In genomic region chr15:60678632-60679031, GRCh38 we compare ENCODE assay signal across 19 cellular contexts.
DNase-seq lines count a peak whose midpoint lies in the region; ATAC-seq and TF ChIP-seq lines count a peak whose summit lies in the region.
"Had no signal": no experiment of that assay in that cellular context is flagged by ENCODE, and none has a peak within 500 bp of the region (broad histone marks: within the 10 kb centered on the region; RNA-seq: fewer than 3 reads in every experiment).

No MANE protein-coding gene starts in this region.

- H3K18ac ChIP-seq in IMR-90 (ENCODE audit: low read depth, low read length): no peak overlapping the region

- H2AK5ac ChIP-seq in IMR-90 (ENCODE audit: low read depth, low read length): peak overlapping the region; percentile 45; the same call in 1 of the 2 replicates

- H3K27me3 Mint-ChIP-seq in nephron (ENCODE audit: low read depth): no peaks in the 10 kb centered on the region
- no peaks in the 10 kb centered on the region for H3K27me3 Mint-ChIP-seq in activated CD4-positive, alpha-beta T cell treated with anti-CD3 and anti-CD28 coated beads, Interleukin-2, amount 10 ng/mL, durations not matched to agents 24 days and 14 days
- H3K27me3 Mint-ChIP-seq in immature natural killer cell (ENCODE audit: low read depth in 3 of 3): peaks cover 0 to 1% (median 0%) of the 10 kb centered on the region in 3 donors

- H2AFZ ChIP-seq in IMR-90 (replicated peaks; ENCODE audit: low read length, poor library complexity): no peak overlapping the region

- H3K9me3 ChIP-seq in IMR-90 (ENCODE audit: control insufficient read depth, insufficient read depth, low read length): no peaks in the 10 kb centered on the region
- H3K9me3 ChIP-seq in skeletal muscle satellite cell (replicated peaks; ENCODE audit: low read length): no peaks in the 10 kb centered on the region

- 0 out of 2 replicates have a peak overlapping the region, but pooled peaks have one; percentile 11 for H3K14ac ChIP-seq in IMR-90 (replicated peaks; ENCODE audit: low read depth, low read length)

- no peak for TF ChIP-seq POLR2A in IMR-90 (IDR thresholded peaks at IDR 0.05; ENCODE audit: low read depth, low read length)

- 0 out of 2 replicates have a peak, but pooled peaks cover 4% of the 10 kb centered on the region for H3K9me1 ChIP-seq in IMR-90 (ENCODE audit: insufficient read depth, low read length)

- in situ Hi-C loops in IMR-90 (cut with MboI; ENCODE audit: low sequenced_read_pairs): no loop called here

- no peaks in the 10 kb centered on the region for H4K20me1 ChIP-seq in IMR-90 (ENCODE audit: insufficient read depth, low read length)

- H3K27ac Mint-ChIP-seq in nephron (peak overlapping the region in 2 of 3 experiments; percentile 16 to 36), immature natural killer cell (no peak overlapping the region)
- no peak overlapping the region for H3K27ac Mint-ChIP-seq in activated CD4-positive, alpha-beta T cell treated with anti-CD3 and anti-CD28 coated beads, Interleukin-2, amount 10 ng/mL, durations not matched to agents 24 days and 14 days

- no peak overlapping the region for H3K4me2 ChIP-seq in IMR-90 (ENCODE audit: low read depth, low read length)
- peak overlapping the region; percentile 75 for H3K4me2 ChIP-seq in skeletal muscle satellite cell (ENCODE audit: low read length)
- H3K4me2 ChIP-seq: KMS-11 had no signal

- intact Hi-C loops in IMR-90 (cut with micrococcal nuclease) (no loop called here), cardiac septum (cut with DNase I) (no loop called here)
- intact Hi-C loops in activated CD4-positive, alpha-beta T cell treated with anti-CD3 and anti-CD28 coated beads, Interleukin-2, amount 10 ng/mL, durations not matched to agents 24 days and 14 days (cut with micrococcal nuclease): no loop called here

- ATAC-seq in IMR-90 (ENCODE audit: low read depth): no peak
- ATAC-seq: Right ventricle myocardium inferior had no signal

- no peak overlapping the region for H4K5ac ChIP-seq in IMR-90 (ENCODE audit: low read depth, low read length)

- no peak for TF ChIP-seq RAD21 in IMR-90 (IDR thresholded peaks at IDR 0.05; ENCODE audit: low read length)

- H2BK15ac ChIP-seq in IMR-90 (ENCODE audit: low read depth, low read length): no peak overlapping the region

- H4K91ac ChIP-seq in IMR-90 (ENCODE audit: insufficient read depth, low read depth, low read length): no peak overlapping the region; the same call in 1 of the 2 replicates

- H2AK9ac ChIP-seq in IMR-90 (replicated peaks; ENCODE audit: low read depth, low read length, poor library complexity): no peak overlapping the region

- POLR2A ChIA-PET in IMR-90 (lab: Charles Lee; ENCODE audit: unreplicated experiment): no interaction called here

- H3K4me1 Mint-ChIP-seq in nephron (peaks cover 57% of the 10 kb centered on the region), immature natural killer cell (no peaks in the 10 kb centered on the region)
- H3K4me1 Mint-ChIP-seq in activated CD4-positive, alpha-beta T cell treated with anti-CD3 and anti-CD28 coated beads, Interleukin-2, amount 10 ng/mL, durations not matched to agents 24 days and 14 days: peaks cover 8% of the 10 kb centered on the region

- H3K27ac ChIP-seq in IMR-90 (ENCODE audit: insufficient read depth, low read length): no peak overlapping the region
- H3K27ac ChIP-seq: C4-2B, KMS-11 had no signal

- DNase-seq in IMR-90 (no peak), immature natural killer cell (no peak), cardiac septum (ENCODE audit: low spot score) (no peak), NCI-H446 treated with DMSO at 0.1 percent for 48 hours (lab: John Stamatoyannopoulos, UW) (no peak)
- DNase-seq in activated CD4-positive, alpha-beta T cell treated with anti-CD3 and anti-CD28 coated beads, Interleukin-2, amount 10 ng/mL, durations not matched to agents 24 days and 14 days: no peak
- DNase-seq: ACHN, DMS53, GDM1, GOT3, NCI-H1105, NCI-H2081, NCI-H2171, NCI-H526, OCI-M1 had no signal

- WGBS in IMR-90 (ENCODE audit: extremely low coverage in 2 of 2, insufficient read length in 1 of 2), 2 experiments: 100% methylated on average over 5 of the region's 7 CpGs; no CpG with 5 or more reads in 1 of the 2 experiments

- H3K56ac ChIP-seq in IMR-90 (ENCODE audit: extremely low read depth, insufficient read depth, low read length): no peak overlapping the region

- H3K4me3 ChIP-seq in IMR-90 (ENCODE audit: insufficient read depth, low read depth, low read length) (no peak overlapping the region), skeletal muscle satellite cell (ENCODE audit: low read length) (peak overlapping the region; percentile 34)

- H3K4me3 Mint-ChIP-seq in nephron (no peak overlapping the region), immature natural killer cell (no peak overlapping the region)
- no peak overlapping the region for H3K4me3 Mint-ChIP-seq in activated CD4-positive, alpha-beta T cell treated with anti-CD3 and anti-CD28 coated beads, Interleukin-2, amount 10 ng/mL, durations not matched to agents 24 days and 14 days

- no peak overlapping the region for H2BK5ac ChIP-seq in IMR-90 (ENCODE audit: low read depth, low read length, poor library complexity, severe bottlenecking)

- 0 out of 2 replicates have a peak overlapping the region, but pooled peaks have one; percentile 10 for H2BK20ac ChIP-seq in IMR-90 (ENCODE audit: low read depth, low read length)

- H3K9ac ChIP-seq in IMR-90 (ENCODE audit: low read depth, low read length): no peak overlapping the region
- H3K9ac ChIP-seq in skeletal muscle satellite cell (ENCODE audit: low read depth, low read length): peak overlapping the region; percentile 73
- H3K9ac ChIP-seq: KMS-11 had no signal

- no peak overlapping the region for H3K23ac ChIP-seq in IMR-90 (ENCODE audit: low read depth, low read length)

- H3K4me1 ChIP-seq in IMR-90 (ENCODE audit: control insufficient read depth, insufficient read depth, low read length): peaks cover 7% of the 10 kb centered on the region
- H3K4me1 ChIP-seq in skeletal muscle satellite cell (ENCODE audit: control insufficient read depth, insufficient read depth, low read length): peaks cover 42% of the 10 kb centered on the region

- H3K36me3 Mint-ChIP-seq in nephron (ENCODE audit: low read depth) (peaks cover 5% of the 10 kb centered on the region), immature natural killer cell (peaks cover 0 to 11% (median 0%) of the 10 kb centered on the region in 3 donors)
- no peaks in the 10 kb centered on the region for H3K36me3 Mint-ChIP-seq in activated CD4-positive, alpha-beta T cell treated with anti-CD3 and anti-CD28 coated beads, Interleukin-2, amount 10 ng/mL, durations not matched to agents 24 days and 14 days (ENCODE audit: low read depth)

- CTCF ChIA-PET in IMR-90 (lab: Yijun Ruan, JAX): no interaction called here

- H3K36me3 ChIP-seq in IMR-90 (ENCODE audit: control insufficient read depth, insufficient read depth, low read length) (no peaks in the 10 kb centered on the region), skeletal muscle satellite cell (ENCODE audit: insufficient read depth, low read length) (no peaks in the 10 kb centered on the region)

- H3K4ac ChIP-seq in IMR-90 (ENCODE audit: low read depth, low read length): no peak overlapping the region

- no peak overlapping the region for H4K8ac ChIP-seq in IMR-90 (ENCODE audit: low read depth in 2 of 2, low read length in 2 of 2)

- H3K9me3 Mint-ChIP-seq in nephron (no peaks in the 10 kb centered on the region), immature natural killer cell (no peaks in the 10 kb centered on the region)
- H3K9me3 Mint-ChIP-seq in activated CD4-positive, alpha-beta T cell treated with anti-CD3 and anti-CD28 coated beads, Interleukin-2, amount 10 ng/mL, durations not matched to agents 24 days and 14 days: no peaks in the 10 kb centered on the region

- no peak overlapping the region for H2BK120ac ChIP-seq in IMR-90 (ENCODE audit: low read depth, low read length)

- H3K79me1 ChIP-seq in IMR-90 (ENCODE audit: low read depth in 1 of 2, low read length in 2 of 2): no peaks in the 10 kb centered on the region; a peak in 1 of 4 replicates

- dilution Hi-C loops in IMR-90 (cut with HindIII; ENCODE audit: low sequenced_read_pairs, unreplicated experiment): no loop called here

- H3K27me3 ChIP-seq in IMR-90 (ENCODE audit: control insufficient read depth, insufficient read depth, low read length): no peaks in the 10 kb centered on the region
- H3K27me3 ChIP-seq in skeletal muscle satellite cell (ENCODE audit: control insufficient read depth, insufficient read depth, low read length): no peaks in the 10 kb centered on the region

- TF ChIP-seq CTCF in IMR-90 (conservative IDR thresholded peaks at IDR 0.05; ENCODE audit: low read depth, low read length): no peak
- TF ChIP-seq CTCF in nephron (IDR thresholded peaks at IDR 0.05; ENCODE audit: unreplicated experiment in 3 of 3): no peak

- BruUV-seq in IMR-90 (replicated peaks; lab: Mats Ljungman, UMichigan): no TSS peak

TF ChIP-seq in IMR-90, 13 proteins besides CTCF, POLR2A, EP300 and RAD21:
- TF ChIP-seq SMC3 (IDR thresholded peaks at IDR 0.05; ENCODE audit: low read depth, low read length): no peak
- TF ChIP-seq MAFK (IDR thresholded peaks at IDR 0.05; ENCODE audit: low read depth, low read length): no peak
- TF ChIP-seq, protein P1, sequence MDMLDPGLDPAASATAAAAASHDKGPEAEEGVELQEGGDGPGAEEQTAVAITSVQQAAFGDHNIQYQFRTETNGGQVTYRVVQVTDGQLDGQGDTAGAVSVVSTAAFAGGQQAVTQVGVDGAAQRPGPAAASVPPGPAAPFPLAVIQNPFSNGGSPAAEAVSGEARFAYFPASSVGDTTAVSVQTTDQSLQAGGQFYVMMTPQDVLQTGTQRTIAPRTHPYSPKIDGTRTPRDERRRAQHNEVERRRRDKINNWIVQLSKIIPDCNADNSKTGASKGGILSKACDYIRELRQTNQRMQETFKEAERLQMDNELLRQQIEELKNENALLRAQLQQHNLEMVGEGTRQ (IDR thresholded peaks at IDR 0.05; ENCODE audit: low read depth, low read length): no peak
- no peak for TF ChIP-seq MXI1 (IDR thresholded peaks at IDR 0.05; ENCODE audit: borderline replicate concordance, low read depth, low read length)
- no peak for TF ChIP-seq CEBPB (IDR thresholded peaks at IDR 0.05; ENCODE audit: low read depth, low read length)
- TF ChIP-seq MAZ (IDR thresholded peaks at IDR 0.05; ENCODE audit: borderline replicate concordance, low read depth, low read length): no peak
- no peak for TF ChIP-seq RCOR1 (IDR thresholded peaks at IDR 0.05; ENCODE audit: insufficient replicate concordance, low read length)

Comparison
In these comparisons a context has a peak if more than half of its experiments do, and no peak if none do; other contexts are left out.
1. H3K27ac Mint-ChIP-seq: peak in nephron (2 of 3); none in activated CD4-positive, alpha-beta T cell treated with anti-CD3 and anti-CD28 coated beads, Interleukin-2, amount 10 ng/mL, durations not matched to agents 24 days and 14 days (single experiment) and immature natural killer cell (0 of 6).